In the genomic region with DNA sequence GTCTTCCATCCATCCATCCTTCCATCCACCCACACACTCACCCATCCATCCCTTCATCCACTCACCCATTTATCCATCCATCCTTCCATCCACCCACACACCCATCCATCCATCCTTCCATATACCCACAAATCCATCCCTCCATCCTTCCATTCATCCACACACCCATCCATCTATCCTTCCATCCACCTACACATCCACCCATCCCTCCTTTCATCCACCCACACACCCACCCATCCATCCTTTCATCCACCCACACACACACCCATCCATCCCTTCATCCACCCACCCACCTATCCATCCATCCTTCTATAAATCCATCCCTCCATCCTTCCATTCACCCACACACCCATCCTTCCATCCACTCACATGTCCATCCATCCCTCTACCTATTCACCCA, we compare ENCODE assay signal across 8 cellular contexts. TPM values are rescaled to one million over a fixed set of nuclear protein-coding genes. Genes with fewer than 3 reads are reported as not detected.
"Had no signal": no experiment of that assay in that cellular context is flagged by ENCODE, and none has a peak within 500 bp of the region (broad histone marks: within the 10 kb centered on the region; RNA-seq: fewer than 3 reads in every experiment).

No MANE protein-coding gene starts in this region.

- ATAC-seq: GM23338, HCT116 had no signal

- DNase-seq: H7, KG1 had no signal

- H3K4me3 ChIP-seq: GM23338, HAP-1 had no signal

- H3K4me3 Mint-ChIP-seq: GM23338, IgD-negative memory B cell had no signal

- H3K27ac Mint-ChIP-seq: GM23338 had no signal

- FAIRE-seq: HTR-8/SVneo had no signal

- H2AFZ ChIP-seq: GM23338 had no signal

- H3K4me1 ChIP-seq: HAP-1 had no signal

- H3K9me3 ChIP-seq: HAP-1 had no signal

- H3K36me3 ChIP-seq: HAP-1 had no signal

- H3K4me2 ChIP-seq: GM23338 had no signal

- H3K4me1 Mint-ChIP-seq: IgD-negative memory B cell had no signal

RNA-seq across cellular contexts. Expression of gene DRD1, which starts 23.6 kb away (rescaled TPM):
- total RNA-seq: HT-29 had no signal
- polyA plus RNA-seq: IgD-negative memory B cell had no signal
